Comparison of ENCODE assay signal across 15 cellular contexts in the genomic region with DNA sequence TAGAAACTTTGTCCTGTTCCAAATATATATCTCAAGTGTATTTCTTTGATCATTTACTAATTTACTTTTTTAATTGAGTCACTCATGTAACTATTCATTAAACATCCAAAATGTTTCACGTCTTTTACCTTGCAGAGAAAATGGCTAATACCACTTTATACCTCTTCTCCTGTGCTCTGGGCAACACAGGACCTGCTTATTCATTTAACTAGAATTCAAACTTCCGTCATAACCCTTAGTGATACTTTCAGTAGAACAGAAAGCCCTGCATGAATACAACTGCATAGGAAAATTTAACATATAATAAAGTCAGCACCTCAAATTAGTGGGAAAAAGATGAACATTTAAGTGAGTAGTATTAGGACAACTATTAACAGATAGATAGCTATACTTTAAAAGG.
A peak's percentile ranks its signal among the peaks of the same experiment; 100 is the strongest.
DNase-seq lines count a peak whose midpoint lies in the region; ATAC-seq and TF ChIP-seq lines count a peak whose summit lies in the region.
"Had no signal": no experiment of that assay in that cellular context is flagged by ENCODE, and none has a peak within 500 bp of the region (broad histone marks: within the 10 kb centered on the region; RNA-seq: fewer than 3 reads in every experiment).

No MANE protein-coding gene starts in this region.

- TF ChIP-seq POLR2A in ovary (IDR thresholded peaks at IDR 0.05): no peak

- H3K9me3 Mint-ChIP-seq in stimulated activated naive B cell treated with anti-CD40 and anti-IgM and Interleukin-4, amounts not matched to agents 10 μg/mL and 1 μg/mL and 100 μg/mL, for 72 hours: no peaks in the 10 kb centered on the region

- no peaks in the 10 kb centered on the region for H4K20me1 ChIP-seq in hepatocyte (ENCODE audit: insufficient read depth, poor library complexity, severe bottlenecking)
- H4K20me1 ChIP-seq: BLaER1 treated with 17β-estradiol and CSF1 and Interleukin-3, amounts not matched to agents 10 nM and 100 nM had no signal

- no peaks in the 10 kb centered on the region for H3K36me3 Mint-ChIP-seq in stimulated activated naive B cell treated with anti-CD40 and anti-IgM and Interleukin-4, amounts not matched to agents 10 μg/mL and 1 μg/mL and 100 μg/mL, for 72 hours
- H3K36me3 Mint-ChIP-seq: CD4-positive, CD25-positive, alpha-beta regulatory T cell had no signal

- peak overlapping the region; percentile 50 for H2AFZ ChIP-seq in hepatocyte

- DNase-seq in right atrium auricular region (ENCODE audit: low spot score) (no peak), right cardiac atrium (no peak), SK-MEL-5 (ENCODE audit: low read depth, low spot score) (peak; percentile 27), hepatocyte (ENCODE audit: low spot score) (no peak), ovary (no peak), DMS79 (lab: John Stamatoyannopoulos, UW) (no peak), mesenteric fat pad (ENCODE audit: low spot score) (no peak)
- no peak for DNase-seq in stimulated activated naive B cell treated with anti-CD40 and anti-IgM and Interleukin-4, amounts not matched to agents 10 μg/mL and 1 μg/mL and 100 μg/mL, for 72 hours
- DNase-seq: ACHN; CD4-positive, CD25-positive, alpha-beta regulatory T cell; DMS53; GOT3 had no signal

- intact Hi-C loops in right cardiac atrium (cut with DNase I): no loop called here
- intact Hi-C loops in ovary (cut with DNase I): no loop called here

- no peaks in the 10 kb centered on the region for H3K79me2 ChIP-seq in hepatocyte

- WGBS in right cardiac atrium: 87% methylated on average over 2 of the region's 2 CpGs
- 84% methylated on average over 2 of the region's 2 CpGs for WGBS in hepatocyte (ENCODE audit: low lambda C conversion rate, missing lambda C conversion rate)
- WGBS in ovary, 3 donors: 86 to 90% (median 87%) methylated on average over 2 of the region's 2 CpGs

- ATAC-seq in right cardiac atrium: no peak
- ATAC-seq in stimulated activated naive B cell treated with anti-CD40 and anti-IgM and Interleukin-4, amounts not matched to agents 10 μg/mL and 1 μg/mL and 100 μg/mL, for 72 hours (replicated peaks): no peak

- H3K4me1 ChIP-seq in right atrium auricular region: no peaks in the 10 kb centered on the region
- H3K4me1 ChIP-seq in right cardiac atrium (ENCODE audit: control insufficient read depth, insufficient read depth, low read length): no peaks in the 10 kb centered on the region
- no peaks in the 10 kb centered on the region for H3K4me1 ChIP-seq in hepatocyte (ENCODE audit: insufficient read depth)
- H3K4me1 ChIP-seq in ovary (ENCODE audit: insufficient read depth): no peaks in the 10 kb centered on the region
- H3K4me1 ChIP-seq: HAP-1 had no signal

- no peak overlapping the region for H3K27ac Mint-ChIP-seq in stimulated activated naive B cell treated with anti-CD40 and anti-IgM and Interleukin-4, amounts not matched to agents 10 μg/mL and 1 μg/mL and 100 μg/mL, for 72 hours
- H3K27ac Mint-ChIP-seq: CD4-positive, CD25-positive, alpha-beta regulatory T cell had no signal

- H3K4me3 ChIP-seq in right atrium auricular region (no peak overlapping the region), right cardiac atrium (ENCODE audit: low read length) (no peak overlapping the region), hepatocyte (peak overlapping the region; percentile 13), ovary (no peak overlapping the region)
- H3K4me3 ChIP-seq: BLaER1 treated with 17β-estradiol and CSF1 and Interleukin-3, amounts not matched to agents 10 nM and 100 nM; HAP-1 had no signal

- no peak overlapping the region for H3K4me3 Mint-ChIP-seq in stimulated activated naive B cell treated with anti-CD40 and anti-IgM and Interleukin-4, amounts not matched to agents 10 μg/mL and 1 μg/mL and 100 μg/mL, for 72 hours
- H3K4me3 Mint-ChIP-seq: CD4-positive, CD25-positive, alpha-beta regulatory T cell had no signal

- H3K27ac ChIP-seq in right atrium auricular region: peak overlapping the region; percentile 6 to 15
- no peak overlapping the region for H3K27ac ChIP-seq in right cardiac atrium (ENCODE audit: low read length)
- no peak overlapping the region for H3K27ac ChIP-seq in hepatocyte
- no peak overlapping the region for H3K27ac ChIP-seq in ovary
- H3K27ac ChIP-seq: 22Rv1; BLaER1 treated with 17β-estradiol and CSF1 and Interleukin-3, amounts not matched to agents 10 nM and 100 nM had no signal

- H3K4me2 ChIP-seq in hepatocyte: peak overlapping the region; percentile 65
- H3K4me2 ChIP-seq: BLaER1 treated with 17β-estradiol and CSF1 and Interleukin-3, amounts not matched to agents 10 nM and 100 nM had no signal

- peaks cover 0 to 5% of the 10 kb centered on the region in 2 donors for H3K9me3 ChIP-seq in right atrium auricular region
- no peaks in the 10 kb centered on the region for H3K9me3 ChIP-seq in right cardiac atrium (ENCODE audit: control insufficient read depth, low read length)
- H3K9me3 ChIP-seq in hepatocyte (ENCODE audit: low read depth): no peaks in the 10 kb centered on the region
- no peaks in the 10 kb centered on the region for H3K9me3 ChIP-seq in ovary
- H3K9me3 ChIP-seq: HAP-1 had no signal

- no peaks in the 10 kb centered on the region for H3K36me3 ChIP-seq in right atrium auricular region
- H3K36me3 ChIP-seq in hepatocyte (replicated peaks; ENCODE audit: insufficient read depth, low read depth): no peaks in the 10 kb centered on the region
- no peaks in the 10 kb centered on the region for H3K36me3 ChIP-seq in ovary
- H3K36me3 ChIP-seq: BLaER1 treated with 17β-estradiol and CSF1 and Interleukin-3, amounts not matched to agents 10 nM and 100 nM; HAP-1 had no signal

- TF ChIP-seq CTCF in right atrium auricular region (IDR thresholded peaks at IDR 0.05) (no peak), hepatocyte (IDR thresholded peaks at IDR 0.05; ENCODE audit: poor library complexity) (no peak), ovary (IDR thresholded peaks at IDR 0.05) (no peak)

- TF ChIP-seq EP300 in ovary (IDR thresholded peaks at IDR 0.05): no peak

- peaks cover 17 to 34% of the 10 kb centered on the region in 2 donors for H3K4me1 Mint-ChIP-seq in stimulated activated naive B cell treated with anti-CD40 and anti-IgM and Interleukin-4, amounts not matched to agents 10 μg/mL and 1 μg/mL and 100 μg/mL, for 72 hours

- H3K27me3 Mint-ChIP-seq in stimulated activated naive B cell treated with anti-CD40 and anti-IgM and Interleukin-4, amounts not matched to agents 10 μg/mL and 1 μg/mL and 100 μg/mL, for 72 hours: no peaks in the 10 kb centered on the region

- no peaks in the 10 kb centered on the region for H3K27me3 ChIP-seq in right atrium auricular region
- H3K27me3 ChIP-seq in right cardiac atrium (ENCODE audit: control insufficient read depth, insufficient read depth): no peaks in the 10 kb centered on the region
- H3K27me3 ChIP-seq in hepatocyte: no peaks in the 10 kb centered on the region
- no peaks in the 10 kb centered on the region for H3K27me3 ChIP-seq in ovary
- H3K27me3 ChIP-seq: BLaER1 treated with 17β-estradiol and CSF1 and Interleukin-3, amounts not matched to agents 10 nM and 100 nM had no signal

- in situ Hi-C loops in SK-MEL-5 (cut with HindIII; ENCODE audit: low pct_unique_long_range_greater_than_20kb, low sequenced_read_pairs): no loop called here

- no peaks in the 10 kb centered on the region for H3K9me2 ChIP-seq in hepatocyte (replicated peaks; ENCODE audit: insufficient read depth)

Comparison
In these comparisons a context has a peak if more than half of its experiments do, and no peak if none do; other contexts are left out.
1. H3K27ac ChIP-seq: peak in right atrium auricular region (2 of 2); none in right cardiac atrium (single experiment), hepatocyte (single experiment) and ovary (0 of 2).